16 cellular contexts compared by ENCODE assay signal in the genomic region with DNA sequence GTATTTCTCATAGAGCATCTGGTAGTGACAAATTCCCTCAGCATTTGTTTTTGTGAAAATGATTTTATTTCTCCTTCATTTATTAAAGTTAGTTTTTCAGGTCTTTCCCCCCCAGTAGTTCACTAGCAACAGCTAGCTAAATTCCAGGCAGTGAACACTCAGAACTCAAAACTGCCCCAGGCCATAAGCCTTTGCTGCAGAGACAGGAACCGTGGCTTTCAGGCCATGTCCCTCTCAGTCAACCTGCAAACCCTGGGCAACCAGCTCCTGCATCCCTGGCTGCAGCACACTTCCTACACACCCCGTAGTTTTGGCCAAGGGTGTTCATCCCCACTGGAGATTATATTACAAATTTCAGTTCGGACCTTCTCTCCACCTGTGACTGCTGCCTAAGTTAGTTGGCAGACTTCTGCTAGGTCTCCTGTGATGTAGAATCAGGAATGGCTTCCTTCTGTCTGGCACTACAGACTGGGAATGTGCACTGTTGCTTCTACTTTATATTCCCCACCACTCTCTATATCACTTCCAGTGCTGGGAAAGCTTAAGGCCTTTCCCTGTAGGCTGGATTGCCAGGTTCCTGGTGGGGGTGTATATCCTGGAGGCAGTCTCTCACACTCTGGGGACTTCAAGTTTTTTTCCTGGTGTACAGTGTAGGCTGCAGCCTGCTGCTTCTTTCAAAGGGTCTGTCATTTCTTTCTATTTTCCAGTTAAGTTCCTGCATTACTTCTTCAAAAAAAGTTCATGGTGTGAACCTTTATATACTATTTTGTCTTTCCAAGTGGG.
"Had no signal": no experiment of that assay in that cellular context is flagged by ENCODE, and none has a peak within 500 bp of the region (broad histone marks: within the 10 kb centered on the region; RNA-seq: fewer than 3 reads in every experiment).

No MANE protein-coding gene starts in this region.

- H3K4me1 ChIP-seq: breast epithelium, heart left ventricle, lower lobe of right lung, testis had no signal

- ATAC-seq: heart left ventricle; left lobe of liver; lower lobe of right lung; naive thymus-derived CD4-positive, alpha-beta T cell had no signal

- H3K27ac ChIP-seq: breast epithelium, dorsolateral prefrontal cortex, epithelial cell of prostate, heart left ventricle, lower lobe of right lung, testis, VCaP had no signal

- DNase-seq: activated CD4-positive, alpha-beta T cell treated with anti-CD3 and anti-CD28 coated beads, Interleukin-2, amount 50 U/mL, for 1 hour; activated CD4-positive, CD25-positive, alpha-beta regulatory T cell treated with anti-CD3 and anti-CD28 coated beads, Interleukin-2, amount 50 U/mL, for 72 hours; activated naive CD4-positive, alpha-beta T cell; activated T-cell treated with anti-CD3 and anti-CD28 coated beads, Interleukin-2, amount 50 U/mL, for 1 hour; dorsolateral prefrontal cortex; heart left ventricle; kidney; lower lobe of right lung; naive thymus-derived CD4-positive, alpha-beta T cell; stimulated activated CD4-positive, alpha-beta T cell treated with anti-CD3 and anti-CD28 coated beads, Interleukin-4, amount 100 ng/mL, for 1 hour; stimulated activated naive CD4-positive, alpha-beta T cell; testis had no signal

- H3K36me3 ChIP-seq: breast epithelium, heart left ventricle, lower lobe of right lung had no signal

- H3K9me3 ChIP-seq: breast epithelium, heart left ventricle, lower lobe of right lung, testis had no signal

- H3K4me3 ChIP-seq: breast epithelium, dorsolateral prefrontal cortex, heart left ventricle, lower lobe of right lung, testis had no signal

- H3K27me3 ChIP-seq: breast epithelium, dorsolateral prefrontal cortex, heart left ventricle, testis had no signal
